In the genomic region with DNA sequence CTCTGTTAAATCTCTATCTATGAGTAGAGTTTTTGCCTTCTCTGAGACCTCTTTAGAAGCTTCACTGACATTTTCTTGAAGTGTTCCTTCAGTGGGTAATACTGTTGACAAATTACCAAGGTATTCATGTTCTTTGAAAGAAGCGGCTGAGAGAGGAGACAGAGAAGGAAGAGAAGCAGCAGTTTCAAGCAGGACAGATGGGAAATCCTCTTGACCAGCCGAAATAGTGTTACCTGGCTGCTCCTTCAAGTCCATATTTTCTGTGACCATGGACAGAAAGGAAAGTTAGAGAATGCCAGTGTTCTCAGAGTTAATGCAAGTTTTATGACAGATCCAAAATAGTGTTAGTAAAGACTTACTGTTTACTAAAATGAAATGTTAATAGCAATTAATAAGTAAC, we compare ENCODE assay signal across 29 cellular contexts. TPM values are rescaled to one million over a fixed set of nuclear protein-coding genes. Genes with fewer than 3 reads are reported as not detected.
A peak's percentile ranks its signal among the peaks of the same experiment; 100 is the strongest.
DNase-seq lines count a peak whose midpoint lies in the region; ATAC-seq and TF ChIP-seq lines count a peak whose summit lies in the region.
"Had no signal": no experiment of that assay in that cellular context is flagged by ENCODE, and none has a peak within 500 bp of the region (broad histone marks: within the 10 kb centered on the region; RNA-seq: fewer than 3 reads in every experiment).

No MANE protein-coding gene starts in this region.

- H3K9me2 ChIP-seq in GM23248 (ENCODE audit: insufficient read depth): no peaks in the 10 kb centered on the region

- H3K4me3 ChIP-seq in BLaER1 (no peak overlapping the region), GM23248 (no peak overlapping the region), SK-N-MC (peak overlapping the region; percentile 42; the same call in 1 of the 2 replicates), mesodermal cell (ENCODE audit: extremely low read depth, insufficient read depth, low read length, poor library complexity, severe bottlenecking) (no peak overlapping the region), suprapubic skin (no peak overlapping the region)
- H3K4me3 ChIP-seq: GM12878, HAP-1, SJSA1 had no signal

- H3F3A ChIP-seq in GM23248 (ENCODE audit: insufficient read depth): peaks cover 84% of the 10 kb centered on the region

- TF ChIP-seq EP300 in suprapubic skin (IDR thresholded peaks at IDR 0.05): no peak

- no peaks in the 10 kb centered on the region for H3K9me3 ChIP-seq in BLaER1
- H3K9me3 ChIP-seq in GM23248 (ENCODE audit: low read depth): no peaks in the 10 kb centered on the region
- H3K9me3 ChIP-seq in SK-N-MC (ENCODE audit: low read depth, low read length): no peaks in the 10 kb centered on the region
- no peaks in the 10 kb centered on the region for H3K9me3 ChIP-seq in mesodermal cell (ENCODE audit: control insufficient read depth, low read length)
- no peaks in the 10 kb centered on the region for H3K9me3 ChIP-seq in suprapubic skin
- H3K9me3 ChIP-seq: HAP-1, SJSA1 had no signal

- H3K79me2 ChIP-seq in GM23248 (ENCODE audit: insufficient read depth): peaks cover 100% of the 10 kb centered on the region

- H4K20me1 ChIP-seq in BLaER1 (peaks cover 100% of the 10 kb centered on the region), GM23248 (ENCODE audit: insufficient read depth) (peaks cover 97% of the 10 kb centered on the region)

- no peak overlapping the region for H2AFZ ChIP-seq in GM23248

- no peak for TF ChIP-seq POLR2A in suprapubic skin (IDR thresholded peaks at IDR 0.05)

- H3K4me2 ChIP-seq in BLaER1: peak overlapping the region; percentile 57; the same call in 1 of the 2 replicates
- peak overlapping the region; percentile 30 for H3K4me2 ChIP-seq in GM23248 (ENCODE audit: unreplicated experiment)

- in situ Hi-C loops in GM23248 (cut with MboI): no loop called here

- DNase-seq in GM23248 (no peak), SK-N-MC (ENCODE audit: low read depth, low spot score) (no peak), suprapubic skin (ENCODE audit: low spot score in 2 of 2) (no peak), SW 1271 (lab: John Stamatoyannopoulos, UW) (no peak), NCI-H510A treated with DMSO at 0.1 percent for 48 hours (lab: John Stamatoyannopoulos, UW) (no peak)
- DNase-seq: CD4-positive, alpha-beta memory T cell; COR-L47; DMS53; GDM1; GOT3; HFFc6; Kasumi-1; MV-4-11; NCI-H1105; NCI-H1436 treated with DMSO at 0.1 percent for 48 hours; NCI-H187 treated with DMSO at 0.1 percent for 48 hours; NCI-H2171 treated with DMSO at 0.1 percent for 48 hours; NCI-H345; NCI-H524; NCI-H748 treated with DMSO at 0.1 percent for 48 hours; PC-3 had no signal

- 70 to 71% methylated on average over 2 of the region's 2 CpGs for WGBS in GM23248 (ENCODE audit: low coverage in 1 of 2, low lambda C conversion rate in 2 of 2, missing lambda C conversion rate in 2 of 2), 2 experiments
- WGBS in mesodermal cell (ENCODE audit: insufficient coverage in 2 of 2), 2 experiments: 83 to 97% methylated on average over 2 of the region's 2 CpGs
- WGBS in suprapubic skin: 82% methylated on average over 2 of the region's 2 CpGs

- peaks cover 37% of the 10 kb centered on the region for H3K36me3 ChIP-seq in BLaER1
- H3K36me3 ChIP-seq in GM23248 (ENCODE audit: low read depth): 0 out of 2 replicates have a peak, but pooled peaks cover 18% of the 10 kb centered on the region
- peaks cover 7% of the 10 kb centered on the region for H3K36me3 ChIP-seq in SK-N-MC (ENCODE audit: insufficient read depth, low read length)
- H3K36me3 ChIP-seq in mesodermal cell (ENCODE audit: control insufficient read depth, insufficient read depth, low read length): peaks cover 31% of the 10 kb centered on the region
- no peaks in the 10 kb centered on the region for H3K36me3 ChIP-seq in suprapubic skin

- H3K9ac ChIP-seq in BLaER1 (no peak overlapping the region), GM23248 (no peak overlapping the region), SK-N-MC (ENCODE audit: insufficient read length) (peak overlapping the region; percentile 1)

- no peaks in the 10 kb centered on the region for H3K27me3 ChIP-seq in BLaER1
- no peaks in the 10 kb centered on the region for H3K27me3 ChIP-seq in GM23248 (replicated peaks; ENCODE audit: insufficient read depth)
- H3K27me3 ChIP-seq in suprapubic skin: no peaks in the 10 kb centered on the region
- H3K27me3 ChIP-seq: SJSA1 had no signal

- H3K4me1 ChIP-seq in BLaER1 (peaks cover 56% of the 10 kb centered on the region), GM23248 (ENCODE audit: insufficient read depth) (peaks cover 79% of the 10 kb centered on the region), mesodermal cell (ENCODE audit: control insufficient read depth, insufficient read depth, low read length, poor library complexity, severe bottlenecking) (peaks cover 25% of the 10 kb centered on the region), suprapubic skin (peaks cover 84% of the 10 kb centered on the region)

- H3K27ac ChIP-seq in BLaER1 (no peak overlapping the region), GM23248 (no peak overlapping the region), SK-N-MC (peak overlapping the region; percentile 80), mesodermal cell (ENCODE audit: low read depth, low read length, severe bottlenecking) (peak overlapping the region; percentile 6), suprapubic skin (no peak overlapping the region)
- H3K27ac ChIP-seq: HL-60, SJSA1 had no signal

- ATAC-seq in HG03045 (IDR thresholded peaks at IDR 0.05; ENCODE audit: unreplicated experiment): no peak
- ATAC-seq: GM12878, PC-3, Right ventricle myocardium inferior had no signal

- no peak for TF ChIP-seq CTCF in suprapubic skin (IDR thresholded peaks at IDR 0.05)

RNA-seq across cellular contexts. Expression of gene RTN4, which starts 23.0 kb away (rescaled TPM):
- total RNA-seq in GM23248 (2014; rRNA removed; shearing (Covaris generic)): 390 and 425 TPM in 2 replicates
- 357 and 361 TPM in 2 replicates for polyA plus RNA-seq in GM23248 (2016; fragmentation: Nextera tagmentation; extraction: Ambion mirVana)
- 304 TPM for polyA plus RNA-seq in mesodermal cell (2013, experiment 1 of 2)
- polyA plus RNA-seq in mesodermal cell (2013, experiment 2 of 2): 314 TPM
- total RNA-seq in suprapubic skin: 100 to 1,000 TPM; 234 to 395 (median 319) TPM

Comparison
In these comparisons a context has a peak if more than half of its experiments do, and no peak if none do; other contexts are left out.
1. H3K27ac ChIP-seq: peak in SK-N-MC (single experiment) and mesodermal cell (single experiment); none in BLaER1 (single experiment), GM23248 (single experiment) and suprapubic skin (single experiment).